In genomic region chr4:43932448-43932847, GRCh38 we compare ENCODE assay signal across 25 cellular contexts.
"Had no signal": no experiment of that assay in that cellular context is flagged by ENCODE, and none has a peak within 500 bp of the region (broad histone marks: within the 10 kb centered on the region; RNA-seq: fewer than 3 reads in every experiment).

No MANE protein-coding gene starts in this region.

- H3K4me1 Mint-ChIP-seq: naive thymus-derived CD4-positive, alpha-beta T cell; neural crest cell had no signal

- H3K9me3 ChIP-seq: esophagus squamous epithelium, testis, transverse colon had no signal

- H3K27ac Mint-ChIP-seq: activated naive CD8-positive, alpha-beta T cell; mesothelial cell of epicardium; naive thymus-derived CD4-positive, alpha-beta T cell had no signal

- H3K9ac ChIP-seq: parathyroid adenoma had no signal

- H3K4me3 ChIP-seq: esophagus squamous epithelium, testis, transverse colon had no signal

- H3K27ac ChIP-seq: epithelial cell of prostate, esophagus squamous epithelium, parathyroid adenoma, testis, transverse colon, VCaP had no signal

- H3K36me3 Mint-ChIP-seq: activated naive CD8-positive, alpha-beta T cell; mesothelial cell of epicardium; naive thymus-derived CD4-positive, alpha-beta T cell had no signal

- H3K36me3 ChIP-seq: esophagus squamous epithelium, transverse colon had no signal

- DNase-seq: activated CD4-positive, alpha-beta T cell treated with anti-CD3 and anti-CD28 coated beads for 48 hours; activated CD4-positive, alpha-beta T cell treated with anti-CD3 and anti-CD28 coated beads, Interleukin-2, amount 50 U/mL, for 48 hours; activated CD8-positive, alpha-beta memory T cell treated with anti-CD3 and anti-CD28 coated beads for 24 hours; activated effector memory CD4-positive, alpha-beta T cell treated with Interleukin-2 at 50 U/mL for 16 hours; activated naive CD4-positive, alpha-beta T cell treated with Interleukin-2 at 50 U/mL for 16 hours; anterior cingulate cortex; effector CD8-positive, alpha-beta T cell; esophagus squamous epithelium; foreskin melanocyte; mammary epithelial cell; naive thymus-derived CD4-positive, alpha-beta T cell; nucleus accumbens; right cardiac atrium; stimulated activated CD4-positive, alpha-beta T cell treated with anti-CD3 and anti-CD28 coated beads, Interleukin-2, amount 100 ng/mL, for 48 hours; stimulated activated naive CD4-positive, alpha-beta T cell treated with Interleukin-2 at 50 U/mL for 16 hours; T-helper 1 cell; testis; transverse colon had no signal

- H3K4me3 Mint-ChIP-seq: activated naive CD8-positive, alpha-beta T cell; mesothelial cell of epicardium; naive thymus-derived CD4-positive, alpha-beta T cell; neural crest cell had no signal

- H3K27me3 Mint-ChIP-seq: activated naive CD8-positive, alpha-beta T cell; naive thymus-derived CD4-positive, alpha-beta T cell had no signal

- ATAC-seq: activated CD4-positive, CD25-positive, alpha-beta regulatory T cell treated with anti-CD3 and anti-CD28 coated beads, Interleukin-2, amount 50 U/mL, for 24 hours; naive thymus-derived CD4-positive, alpha-beta T cell; right cardiac atrium had no signal
